Comparison of ENCODE assay signal across 8 cellular contexts in genomic region chr1:32741417-32742131, GRCh38. TPM values are rescaled to one million over a fixed set of nuclear protein-coding genes. Genes with fewer than 3 reads are reported as not detected.
DNase-seq lines count a peak whose midpoint lies in the region; ATAC-seq, FAIRE-seq and TF ChIP-seq lines count a peak whose summit lies in the region.

No MANE protein-coding gene starts in this region.

- ATAC-seq in GM19351 (IDR thresholded peaks at IDR 0.05; ENCODE audit: unreplicated experiment) (no peak), HG02623 (IDR thresholded peaks at IDR 0.05; ENCODE audit: unreplicated experiment) (no peak)

- CTCF ChIA-PET in HEK293 (lab: Yijun Ruan, JAX), result no interaction called here

- H3K4me1 ChIP-seq in BLaER1 treated with 17β-estradiol and CSF1 and Interleukin-3, amounts not matched to agents 10 nM and 100 nM, result peaks cover 14 to 62% (median 44%) of the 10 kb centered on the region in 10 experiments; a peak in 18 of 20 replicates
- H3K4me1 ChIP-seq in HEK293 (ENCODE audit: control insufficient read depth, insufficient read depth, low read length) (no peaks in the 10 kb centered on the region; the same call in 1 of the 2 replicates), adipocyte (ENCODE audit: control insufficient read depth, insufficient read depth, low read length) (peaks cover 13% of the 10 kb centered on the region), iPS DF 6.9 (ENCODE audit: control insufficient read depth, insufficient read depth, low read length) (peaks cover 16% of the 10 kb centered on the region), small intestine (ENCODE audit: control insufficient read depth in 2 of 2, insufficient read depth in 1 of 2, low read depth in 1 of 2, low read length in 1 of 2) (peaks cover 3 to 5% of the 10 kb centered on the region in 2 donors)

- peak overlapping the region; percentile 67 to 87 (median 78) for H3K9ac ChIP-seq in BLaER1 treated with 17β-estradiol and CSF1 and Interleukin-3, amounts not matched to agents 10 nM and 100 nM
- peak overlapping the region; percentile 78 for H3K9ac ChIP-seq in adipocyte (ENCODE audit: low read length)

- DNase-seq in adipocyte (ENCODE audit: low read depth), result peak; percentile 63
- DNase-seq in iPS DF 6.9 (ENCODE audit: low read depth, low spot score), result no peak
- peak; percentile 61 for DNase-seq in small intestine
- DNase-seq in effector CD4-positive, alpha-beta T cell, result no peak

- H3K27me3 ChIP-seq in BLaER1 treated with 17β-estradiol and CSF1 and Interleukin-3, amounts not matched to agents 10 nM and 100 nM, result peaks cover 0 to 30% (median 26%) of the 10 kb centered on the region in 11 experiments; a peak in 19 of 22 replicates
- H3K27me3 ChIP-seq in adipocyte (replicated peaks; ENCODE audit: control insufficient read depth, insufficient read depth, low read length) (no peaks in the 10 kb centered on the region), iPS DF 6.9 (ENCODE audit: control insufficient read depth, insufficient read depth, low read length) (no peaks in the 10 kb centered on the region; the same call in 1 of the 2 replicates), small intestine (ENCODE audit: control insufficient read depth in 2 of 2, insufficient read depth in 2 of 2, low read length in 2 of 2) (no peaks in the 10 kb centered on the region)

- POLR2A ChIA-PET in HEK293 (lab: Yijun Ruan, JAX), result interaction anchor here (1.8 kb wide), 1 partner anchor 29 kb away, joined by 9 read pairs; no protein-coding TSS in a partner anchor

- no peaks in the 10 kb centered on the region for H3K9me3 ChIP-seq in BLaER1 treated with 17β-estradiol and CSF1 and Interleukin-3, amounts not matched to agents 10 nM and 100 nM (replicated peaks in 1 of 11)
- no peaks in the 10 kb centered on the region for H3K9me3 ChIP-seq in HEK293 (ENCODE audit: control insufficient read depth, insufficient read depth, low read depth, low read length)
- H3K9me3 ChIP-seq in adipocyte (ENCODE audit: control insufficient read depth, low read length), result no peaks in the 10 kb centered on the region
- H3K9me3 ChIP-seq in iPS DF 6.9 (ENCODE audit: control insufficient read depth, insufficient read depth, low read length), result no peaks in the 10 kb centered on the region
- H3K9me3 ChIP-seq in small intestine (ENCODE audit: control insufficient read depth, low read depth), result no peaks in the 10 kb centered on the region

- no peaks in the 10 kb centered on the region for H3K36me3 ChIP-seq in BLaER1 treated with 17β-estradiol and CSF1 and Interleukin-3, amounts not matched to agents 10 nM and 100 nM
- peaks cover 0 to 9% of the 10 kb centered on the region in 2 experiments; a peak in 1 of 3 replicates for H3K36me3 ChIP-seq in HEK293 (ENCODE audit: control insufficient read depth in 2 of 2, insufficient read depth in 1 of 2, low read length in 2 of 2)
- H3K36me3 ChIP-seq in adipocyte (ENCODE audit: control insufficient read depth, insufficient read depth, low read length, severe bottlenecking), result no peaks in the 10 kb centered on the region
- no peaks in the 10 kb centered on the region for H3K36me3 ChIP-seq in iPS DF 6.9 (ENCODE audit: control insufficient read depth, insufficient read depth, low read length)
- no peaks in the 10 kb centered on the region for H3K36me3 ChIP-seq in small intestine (ENCODE audit: control insufficient read depth in 2 of 2, insufficient read depth in 2 of 2, low read length in 2 of 2)

- WGBS in iPS DF 6.9 (ENCODE audit: insufficient coverage, insufficient read length), result no CpG with 5 or more reads among the region's 98 CpGs
- WGBS in small intestine, 3 donors, result 1 to 3% (median 1%) methylated on average over 24 to 98 of the region's 98 CpGs

- no peak for FAIRE-seq in small intestine (lab: Jason Lieb, UNC)

- peak; percentile 64 for TF ChIP-seq CTCF in HEK293 (tag by site-specific recombination; IDR thresholded peaks at IDR 0.05)

- H3K4me2 ChIP-seq in BLaER1 treated with 17β-estradiol and CSF1 and Interleukin-3, amounts not matched to agents 10 nM and 100 nM, result peak overlapping the region; percentile 81 to 99 (median 95)

- H4K20me1 ChIP-seq in BLaER1 treated with 17β-estradiol and CSF1 and Interleukin-3, amounts not matched to agents 10 nM and 100 nM, result peaks cover 0 to 9% (median 0%) of the 10 kb centered on the region in 11 experiments; a peak in 3 of 22 replicates

- peak overlapping the region; percentile 71 to 84 (median 76) for H3K4me3 ChIP-seq in BLaER1 treated with 17β-estradiol and CSF1 and Interleukin-3, amounts not matched to agents 10 nM and 100 nM
- H3K4me3 ChIP-seq in HEK293 (ENCODE audit: low read depth, low read length) (peak overlapping the region; percentile 69), adipocyte (ENCODE audit: low read length) (peak overlapping the region; percentile 77), iPS DF 6.9 (ENCODE audit: low read length) (peak overlapping the region; percentile 71), small intestine (ENCODE audit: low read depth in 1 of 2, low read length in 2 of 2) (peak overlapping the region; percentile 81 to 95)

- peak overlapping the region; percentile 44 to 71 (median 60); a peak in 20 of 22 replicates for H3K27ac ChIP-seq in BLaER1 treated with 17β-estradiol and CSF1 and Interleukin-3, amounts not matched to agents 10 nM and 100 nM
- H3K27ac ChIP-seq in HEK293 (ENCODE audit: extremely low read depth, low read depth, low read length) (peak overlapping the region; percentile 82; the same call in 1 of the 2 replicates), iPS DF 6.9 (ENCODE audit: low read length) (no peak overlapping the region), small intestine (ENCODE audit: low read depth in 1 of 2, low read length in 1 of 2) (peak overlapping the region; percentile 94 to 99)

TF ChIP-seq in HEK293, 187 proteins besides CTCF, POLR2A, EP300 and RAD21 (continues in another document):
- TF ChIP-seq ZNF596 (tag by site-specific recombination; IDR thresholded peaks at IDR 0.05), result peak; percentile 19; the same call in 1 of the 2 replicates
- peak; percentile 85 for TF ChIP-seq ZNF398 (tag by site-specific recombination; IDR thresholded peaks at IDR 0.05)
- no peak for TF ChIP-seq ZNF560 (tag by site-specific recombination; IDR thresholded peaks at IDR 0.05; ENCODE audit: borderline replicate concordance)
- peak; percentile 59; the same call in 1 of the 2 replicates for TF ChIP-seq KLF8 (tag by site-specific recombination; IDR thresholded peaks at IDR 0.05)
- no peak for TF ChIP-seq ZNF585B (tag by site-specific recombination; IDR thresholded peaks at IDR 0.05)
- TF ChIP-seq ZNF626 (tag by site-specific recombination; IDR thresholded peaks at IDR 0.05), result no peak
- 0 out of 2 replicates have a peak, but pooled peaks have one; percentile 21 for TF ChIP-seq ZSCAN30 (tag by site-specific recombination; IDR thresholded peaks at IDR 0.05)
- peak; percentile 81 for TF ChIP-seq ZIC2 (tag by site-specific recombination; IDR thresholded peaks at IDR 0.05)
- no peak for TF ChIP-seq ZNF37A (tag by site-specific recombination; IDR thresholded peaks at IDR 0.05)
- peak; percentile 70; the same call in 1 of the 2 replicates for TF ChIP-seq BCL11B (tag by site-specific recombination; IDR thresholded peaks at IDR 0.05; ENCODE audit: low read depth)
- TF ChIP-seq ZXDB (tag by site-specific recombination; IDR thresholded peaks at IDR 0.05), result no peak
- TF ChIP-seq GLIS2 (tag by site-specific recombination; IDR thresholded peaks at IDR 0.05), result peak; percentile 91
- peak; percentile 80 for TF ChIP-seq ZBTB8A (tag by site-specific recombination; IDR thresholded peaks at IDR 0.05)
- TF ChIP-seq SP2 (tag by site-specific recombination; IDR thresholded peaks at IDR 0.05), result peak; percentile 62
- TF ChIP-seq ZNF140 (tag by site-specific recombination; IDR thresholded peaks at IDR 0.05), result no peak
- TF ChIP-seq, protein P1, sequence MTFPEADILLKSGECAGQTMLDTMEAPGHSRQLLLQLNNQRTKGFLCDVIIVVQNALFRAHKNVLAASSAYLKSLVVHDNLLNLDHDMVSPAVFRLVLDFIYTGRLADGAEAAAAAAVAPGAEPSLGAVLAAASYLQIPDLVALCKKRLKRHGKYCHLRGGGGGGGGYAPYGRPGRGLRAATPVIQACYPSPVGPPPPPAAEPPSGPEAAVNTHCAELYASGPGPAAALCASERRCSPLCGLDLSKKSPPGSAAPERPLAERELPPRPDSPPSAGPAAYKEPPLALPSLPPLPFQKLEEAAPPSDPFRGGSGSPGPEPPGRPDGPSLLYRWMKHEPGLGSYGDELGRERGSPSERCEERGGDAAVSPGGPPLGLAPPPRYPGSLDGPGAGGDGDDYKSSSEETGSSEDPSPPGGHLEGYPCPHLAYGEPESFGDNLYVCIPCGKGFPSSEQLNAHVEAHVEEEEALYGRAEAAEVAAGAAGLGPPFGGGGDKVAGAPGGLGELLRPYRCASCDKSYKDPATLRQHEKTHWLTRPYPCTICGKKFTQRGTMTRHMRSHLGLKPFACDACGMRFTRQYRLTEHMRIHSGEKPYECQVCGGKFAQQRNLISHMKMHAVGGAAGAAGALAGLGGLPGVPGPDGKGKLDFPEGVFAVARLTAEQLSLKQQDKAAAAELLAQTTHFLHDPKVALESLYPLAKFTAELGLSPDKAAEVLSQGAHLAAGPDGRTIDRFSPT (tag by site-specific recombination; IDR thresholded peaks at IDR 0.05), result peak; percentile 33; the same call in 1 of the 2 replicates
- TF ChIP-seq ZFP3 (tag by site-specific recombination; IDR thresholded peaks at IDR 0.05; ENCODE audit: low read depth), result no peak
- TF ChIP-seq KLF9 (tag by site-specific recombination; IDR thresholded peaks at IDR 0.05; ENCODE audit: low read depth), result peak; percentile 55; the same call in 1 of the 2 replicates
- TF ChIP-seq ZNF114 (tag by site-specific recombination; IDR thresholded peaks at IDR 0.05), result no peak
- peak; percentile 96 for TF ChIP-seq ZNF423 (tag by site-specific recombination; IDR thresholded peaks at IDR 0.05)
- peak; percentile 91 for TF ChIP-seq ZNF341 (tag by site-specific recombination; IDR thresholded peaks at IDR 0.05; ENCODE audit: low read depth)

RNA-seq across cellular contexts. Expression of gene SYNC, which starts 39.0 kb away (rescaled TPM):
- 1 to 10 TPM; 1.1 to 4.7 (median 3.5) TPM for polyA plus RNA-seq in small intestine

Comparison
In these comparisons a context has a peak if more than half of its experiments do, and no peak if none do; other contexts are left out.
1. DNase-seq: peak in adipocyte (single experiment) and small intestine (single experiment); none in iPS DF 6.9 (single experiment) and effector CD4-positive, alpha-beta T cell (single experiment).
2. Peak in every context shown above with its lines, with median percentiles within 50 percentile points of each other: H3K4me3 ChIP-seq.